In genomic region chr14:101966742-101967141, GRCh38 we compare ENCODE assay signal across 10 cellular contexts. TPM values are rescaled to one million over a fixed set of nuclear protein-coding genes. Genes with fewer than 3 reads are reported as not detected.
DNase-seq lines count a peak whose midpoint lies in the region; TF ChIP-seq lines count a peak whose summit lies in the region.
"Had no signal": no experiment of that assay in that cellular context is flagged by ENCODE, and none has a peak within 500 bp of the region (broad histone marks: within the 10 kb centered on the region; RNA-seq: fewer than 3 reads in every experiment).

No MANE protein-coding gene starts in this region.

- peaks cover 46% of the 10 kb centered on the region for H3K4me1 Mint-ChIP-seq in activated naive CD8-positive, alpha-beta T cell (ENCODE audit: low read depth)

- DNase-seq in AG04449 (ENCODE audit: low read depth, low spot score): no peak
- no peak for DNase-seq in HAP-1 (ENCODE audit: low spot score in 2 of 2)
- no peak for DNase-seq in stimulated activated naive CD4-positive, alpha-beta T cell (lab: John Stamatoyannopoulos, UW)
- DNase-seq in DMS153 (lab: John Stamatoyannopoulos, UW): no peak
- no peak for DNase-seq in NCI-H774 (lab: John Stamatoyannopoulos, UW)
- DNase-seq in NAMALWA (ENCODE audit: low spot score): no peak
- DNase-seq: NCI-H2081 had no signal

- H3K27me3 Mint-ChIP-seq in activated naive CD8-positive, alpha-beta T cell: no peaks in the 10 kb centered on the region

- no peak overlapping the region for H3K9ac ChIP-seq in liver (ENCODE audit: low read depth in 1 of 2, low read length in 2 of 2)

- peaks cover 2% of the 10 kb centered on the region for H3K36me3 Mint-ChIP-seq in activated naive CD8-positive, alpha-beta T cell

- no peak for TF ChIP-seq RAD21 in liver (IDR thresholded peaks at IDR 0.05)

- H3K27ac Mint-ChIP-seq in activated naive CD8-positive, alpha-beta T cell: peak overlapping the region; percentile 66

- POLR2A ChIA-PET in AG04449 (lab: Yijun Ruan, JAX): no interaction called here

- H3K27me3 ChIP-seq in HAP-1 (ENCODE audit: low read depth) (no peaks in the 10 kb centered on the region), liver (ENCODE audit: control insufficient read depth in 4 of 4, insufficient read depth in 4 of 4, low read length in 3 of 4) (no peaks in the 10 kb centered on the region)
- H3K27me3 ChIP-seq: adrenal gland had no signal

- CTCF ChIA-PET in AG04449 (lab: Yijun Ruan, JAX): interaction anchor here (1.5 to 1.6 kb wide), 2 partner anchors 9 to 130 kb away, joined by 3 to 10 read pairs; no protein-coding TSS in a partner anchor

- no peaks in the 10 kb centered on the region for H3K9me3 Mint-ChIP-seq in activated naive CD8-positive, alpha-beta T cell (ENCODE audit: low read depth)

- H3K36me3 ChIP-seq in HAP-1 (replicated peaks): peaks cover 4% of the 10 kb centered on the region; the same call in 1 of the 2 replicates
- H3K36me3 ChIP-seq in liver (ENCODE audit: control insufficient read depth in 4 of 4, insufficient read depth in 3 of 4, low read depth in 1 of 4, low read length in 3 of 4): no peaks in the 10 kb centered on the region

- H3K4me3 Mint-ChIP-seq in activated naive CD8-positive, alpha-beta T cell: peak overlapping the region; percentile 76

- H3K27ac ChIP-seq in liver (ENCODE audit: low read depth in 1 of 2, low read length in 2 of 2): no peak overlapping the region

- TF ChIP-seq CTCF in AG04449 (IDR thresholded peaks at IDR 0.05; ENCODE audit: insufficient read depth, low read length, missing control alignments) (no peak), liver (IDR thresholded peaks at IDR 0.05; ENCODE audit: low read depth, low read length, missing input control) (no peak)

- WGBS in liver: 86% methylated on average over 2 of the region's 2 CpGs

- H3K9me3 ChIP-seq in HAP-1 (no peaks in the 10 kb centered on the region), liver (ENCODE audit: control insufficient read depth in 4 of 4, low read length in 3 of 4) (no peaks in the 10 kb centered on the region)
- H3K9me3 ChIP-seq: adrenal gland had no signal

- in situ Hi-C loops in HAP-1 (cut with MboI; ENCODE audit: low sequenced_read_pairs): loop anchor here (25.0 kb wide), 1 partner anchor 546 kb away; the partner anchor contains the start of gene ANKRD9

- H3K4me1 ChIP-seq in HAP-1 (peaks cover 12% of the 10 kb centered on the region), liver (ENCODE audit: control insufficient read depth in 4 of 4, insufficient read depth in 4 of 4, low read length in 3 of 4) (peaks cover 7 to 38% (median 22%) of the 10 kb centered on the region in 4 donors)

- peak overlapping the region; percentile 94 for H3K4me3 ChIP-seq in AG04449 (ENCODE audit: low read depth, low read length)
- H3K4me3 ChIP-seq in HAP-1: peak overlapping the region; percentile 98; the same call in 1 of the 2 replicates
- no peak overlapping the region for H3K4me3 ChIP-seq in liver (ENCODE audit: low read depth in 1 of 3, low read length in 3 of 3)

TF ChIP-seq in liver, 16 proteins besides CTCF, POLR2A, EP300 and RAD21:
- TF ChIP-seq, protein P1, sequence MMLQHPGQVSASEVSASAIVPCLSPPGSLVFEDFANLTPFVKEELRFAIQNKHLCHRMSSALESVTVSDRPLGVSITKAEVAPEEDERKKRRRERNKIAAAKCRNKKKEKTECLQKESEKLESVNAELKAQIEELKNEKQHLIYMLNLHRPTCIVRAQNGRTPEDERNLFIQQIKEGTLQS (IDR thresholded peaks at IDR 0.05): no peak
- TF ChIP-seq FOXA1 (IDR thresholded peaks at IDR 0.05) (no peak), YY1 (IDR thresholded peaks at IDR 0.05) (peak; percentile 13)
- TF ChIP-seq, protein P2, sequence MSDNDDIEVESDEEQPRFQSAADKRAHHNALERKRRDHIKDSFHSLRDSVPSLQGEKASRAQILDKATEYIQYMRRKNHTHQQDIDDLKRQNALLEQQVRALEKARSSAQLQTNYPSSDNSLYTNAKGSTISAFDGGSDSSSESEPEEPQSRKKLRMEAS (IDR thresholded peaks at IDR 0.05): no peak
TF ChIP-seq in liver: peak in this region for 1.

RNA-seq across cellular contexts. Expression of gene DYNC1H1, which starts 2.4 kb away (rescaled TPM):
- 100 to 1,000 TPM; 112 to 201 TPM for total RNA-seq in liver
- 10 to 100 TPM; 50.3 to 53.3 TPM for polyA plus RNA-seq in liver

Comparison
In these comparisons a context has a peak if more than half of its experiments do, and no peak if none do; other contexts are left out.
1. H3K4me3 ChIP-seq: peak in AG04449 (single experiment) and HAP-1 (single experiment); none in liver (0 of 3).